ENCODE assay signal across 9 cellular contexts in the genomic region with DNA sequence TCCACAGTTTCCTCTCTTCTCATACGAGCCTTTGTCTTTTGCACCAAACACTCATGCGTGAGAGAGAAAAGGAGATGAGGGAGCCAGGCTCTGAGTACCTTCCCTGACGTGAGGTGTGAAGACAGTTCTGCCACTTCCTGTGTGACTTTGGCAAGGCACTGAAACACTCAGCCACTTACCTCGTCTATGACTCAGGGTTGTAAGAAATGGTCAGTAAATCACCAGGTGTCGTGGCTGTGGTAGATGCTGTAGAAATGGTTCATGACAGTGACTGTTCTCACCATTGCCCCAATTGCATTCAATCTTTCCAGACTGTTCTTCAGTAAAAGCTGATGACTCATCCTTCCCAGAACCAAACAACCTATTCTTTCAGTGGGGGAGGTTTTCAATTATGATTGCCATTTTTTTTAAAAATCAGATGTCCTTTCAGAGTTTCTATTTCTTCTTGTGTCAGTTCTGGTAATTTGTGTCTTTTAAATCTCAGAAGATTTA. TPM values are rescaled to one million over a fixed set of nuclear protein-coding genes. Genes with fewer than 3 reads are reported as not detected.
DNase-seq lines count a peak whose midpoint lies in the region; ATAC-seq and FAIRE-seq lines count a peak whose summit lies in the region.
"Had no signal": no experiment of that assay in that cellular context is flagged by ENCODE, and none has a peak within 500 bp of the region (broad histone marks: within the 10 kb centered on the region; RNA-seq: fewer than 3 reads in every experiment).

No MANE protein-coding gene starts in this region.

- H3K36me3 Mint-ChIP-seq in activated CD8-positive, alpha-beta memory T cell treated with anti-CD3 and anti-CD28 coated beads, Interleukin-2, amount 10 ng/mL, durations not matched to agents 7 days and 5 days: peaks cover 34% of the 10 kb centered on the region

- H3K4me3 Mint-ChIP-seq in activated CD8-positive, alpha-beta memory T cell treated with anti-CD3 and anti-CD28 coated beads, Interleukin-2, amount 10 ng/mL, durations not matched to agents 7 days and 5 days: no peak overlapping the region

- H3K27ac Mint-ChIP-seq in activated CD8-positive, alpha-beta memory T cell treated with anti-CD3 and anti-CD28 coated beads, Interleukin-2, amount 10 ng/mL, durations not matched to agents 7 days and 5 days: peak overlapping the region; percentile 74

- peak; percentile 57 for DNase-seq in GM18507 (ENCODE audit: extremely low spot score, insufficient read length, low read depth)
- DNase-seq in activated CD8-positive, alpha-beta memory T cell treated with anti-CD3 and anti-CD28 coated beads, Interleukin-2, amount 10 ng/mL, durations not matched to agents 7 days and 5 days: peak; percentile 85
- DNase-seq in retina: peak; percentile 0
- DNase-seq in effector CD8-positive, alpha-beta T cell (lab: John Stamatoyannopoulos, UW): no peak
- DNase-seq in NCI-H2029 (lab: John Stamatoyannopoulos, UW): no peak
- DNase-seq: NCI-H526 had no signal

- CTCF ChIA-PET in activated CD8-positive, alpha-beta memory T cell treated with anti-CD3 and anti-CD28 coated beads, Interleukin-2, amount 10 ng/mL, durations not matched to agents 7 days and 5 days (lab: Charles Lee): interaction anchor here (1.7 kb wide), 1 partner anchor 68 kb away, joined by 3 read pairs; a partner anchor contains a TSS

- H3K4me1 Mint-ChIP-seq in activated CD8-positive, alpha-beta memory T cell treated with anti-CD3 and anti-CD28 coated beads, Interleukin-2, amount 10 ng/mL, durations not matched to agents 7 days and 5 days: peaks cover 32% of the 10 kb centered on the region

- peak; percentile 92 for FAIRE-seq in GM18507 (lab: Jason Lieb, UNC)

- ATAC-seq in HG03469 (IDR thresholded peaks at IDR 0.05; ENCODE audit: unreplicated experiment) (peak; percentile 77), GM19351 (IDR thresholded peaks at IDR 0.05; ENCODE audit: unreplicated experiment) (no peak), HG03025 (IDR thresholded peaks at IDR 0.05; ENCODE audit: low FRiP score, unreplicated experiment) (no peak)
- ATAC-seq in activated CD8-positive, alpha-beta memory T cell treated with anti-CD3 and anti-CD28 coated beads, Interleukin-2, amount 10 ng/mL, durations not matched to agents 7 days and 5 days: peak; percentile 97

- H3K27me3 Mint-ChIP-seq in activated CD8-positive, alpha-beta memory T cell treated with anti-CD3 and anti-CD28 coated beads, Interleukin-2, amount 10 ng/mL, durations not matched to agents 7 days and 5 days: peaks cover 9% of the 10 kb centered on the region

- H3K9me3 Mint-ChIP-seq in activated CD8-positive, alpha-beta memory T cell treated with anti-CD3 and anti-CD28 coated beads, Interleukin-2, amount 10 ng/mL, durations not matched to agents 7 days and 5 days (ENCODE audit: low read depth): peaks cover 30% of the 10 kb centered on the region

RNA-seq across cellular contexts. Expression of a gene that starts 49.2 kb away (rescaled TPM):
- under 1 TPM in 1 of 2 experiments, not detected in 1; 0.21 TPM for total RNA-seq in activated CD8-positive, alpha-beta memory T cell treated with anti-CD3 and anti-CD28 coated beads, Interleukin-2, amount 10 ng/mL, durations not matched to agents 7 days and 5 days

Comparison
In these comparisons a context has a peak if more than half of its experiments do, and no peak if none do; other contexts are left out.
1. DNase-seq: peak in GM18507 (single experiment), activated CD8-positive, alpha-beta memory T cell treated with anti-CD3 and anti-CD28 coated beads, Interleukin-2, amount 10 ng/mL, durations not matched to agents 7 days and 5 days (single experiment) and retina (single experiment); none in effector CD8-positive, alpha-beta T cell (single experiment) and NCI-H2029 (single experiment).
2. ATAC-seq: peak in HG03469 (single experiment) and activated CD8-positive, alpha-beta memory T cell treated with anti-CD3 and anti-CD28 coated beads, Interleukin-2, amount 10 ng/mL, durations not matched to agents 7 days and 5 days (single experiment); none in GM19351 (single experiment) and HG03025 (single experiment).